Comparison of ENCODE assay signal across 11 cellular contexts in the genomic region with DNA sequence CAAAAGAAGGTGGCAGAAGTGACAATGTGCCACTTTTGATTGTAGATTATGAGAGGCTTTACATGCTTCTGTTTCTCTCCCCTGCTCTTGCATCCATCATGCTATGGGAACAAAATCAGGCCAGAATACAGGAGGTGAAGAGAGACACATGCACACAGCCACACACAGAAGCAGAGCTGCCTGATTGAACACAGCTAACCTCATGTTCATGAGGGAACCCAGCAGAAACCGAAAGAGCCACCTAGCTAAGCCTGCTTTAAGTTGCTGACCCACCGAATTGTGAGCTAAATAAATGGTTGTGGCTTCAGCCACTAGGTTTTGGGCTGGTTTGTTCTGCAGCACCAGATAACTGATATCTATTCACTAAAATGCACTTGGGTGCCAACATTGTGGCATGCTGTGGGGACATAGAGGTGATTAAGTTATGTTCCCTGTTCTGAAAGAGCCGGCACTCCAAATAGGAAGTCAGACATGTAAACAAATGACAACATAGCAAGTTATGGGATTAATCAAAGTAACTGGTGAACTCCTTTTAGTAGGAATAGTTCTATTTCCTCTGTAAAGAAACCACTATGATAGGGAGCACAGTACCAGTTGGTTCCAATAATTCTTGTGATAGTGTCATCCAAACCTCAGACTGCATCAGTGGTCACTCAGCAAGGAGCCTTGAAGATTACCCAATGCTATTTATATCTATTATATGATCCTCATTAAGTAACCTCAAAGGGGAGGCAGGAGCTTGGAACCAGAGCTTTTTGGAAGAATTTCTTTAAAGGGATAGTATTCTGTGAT.
DNase-seq lines count a peak whose midpoint lies in the region; ATAC-seq lines count a peak whose summit lies in the region.
"Had no signal": no experiment of that assay in that cellular context is flagged by ENCODE, and none has a peak within 500 bp of the region (broad histone marks: within the 10 kb centered on the region; RNA-seq: fewer than 3 reads in every experiment).

No MANE protein-coding gene starts in this region.

- in situ Hi-C loops in GM23248 (cut with MboI) = no loop called here

- no peak overlapping the region for H3K4me3 ChIP-seq in GM23248

- H3K36me3 ChIP-seq in GM23248 (ENCODE audit: low read depth) = no peaks in the 10 kb centered on the region

- H3K27me3 ChIP-seq in GM23248 (replicated peaks; ENCODE audit: insufficient read depth) = no peaks in the 10 kb centered on the region

- H3F3A ChIP-seq in GM23248 (ENCODE audit: insufficient read depth) = peaks cover 50% of the 10 kb centered on the region

- no peak overlapping the region for H3K27ac ChIP-seq in GM23248

- H3K4me2 ChIP-seq in GM23248 (ENCODE audit: unreplicated experiment) = peak overlapping the region; percentile 41

- 27 to 28% methylated on average over 3 of the region's 3 CpGs for WGBS in GM23248 (ENCODE audit: low coverage in 1 of 2, low lambda C conversion rate in 2 of 2, missing lambda C conversion rate in 2 of 2), 2 experiments

- H3K9me3 ChIP-seq in GM23248 (ENCODE audit: low read depth) = no peaks in the 10 kb centered on the region

- no peaks in the 10 kb centered on the region; the same call in 1 of the 2 replicates for H3K9me2 ChIP-seq in GM23248 (ENCODE audit: insufficient read depth)

- no peak overlapping the region for H2AFZ ChIP-seq in GM23248

- H3K4me1 ChIP-seq in GM23248 (ENCODE audit: insufficient read depth) = peaks cover 57% of the 10 kb centered on the region

- H3K79me2 ChIP-seq in GM23248 (ENCODE audit: insufficient read depth) = no peaks in the 10 kb centered on the region

- H4K20me1 ChIP-seq in GM23248 (ENCODE audit: insufficient read depth) = no peaks in the 10 kb centered on the region

- peak; percentile 63 for DNase-seq in GM23248
- peak; percentile 74 for DNase-seq in kidney glomerular epithelial cell (lab: John Stamatoyannopoulos, UW)
- no peak for DNase-seq in stimulated activated naive CD4-positive, alpha-beta T cell (lab: John Stamatoyannopoulos, UW)
- DNase-seq in NCI-H1436 treated with DMSO at 0.1 percent for 48 hours (lab: John Stamatoyannopoulos, UW) = no peak
- no peak for DNase-seq in NCI-H2081 (lab: John Stamatoyannopoulos, UW)
- DNase-seq: activated CD8-positive, alpha-beta memory T cell treated with anti-CD3 and anti-CD28 coated beads, Interleukin-2, amount 50 U/mL, for 48 hours; DMS79; NCI-H2171 treated with DMSO at 0.1 percent for 48 hours had no signal

- peak; percentile 54 for ATAC-seq in GM18499 (IDR thresholded peaks at IDR 0.05; ENCODE audit: insufficient read depth, unreplicated experiment)
- peak; percentile 59 for ATAC-seq in HG03571 (IDR thresholded peaks at IDR 0.05; ENCODE audit: unreplicated experiment)
- no peak for ATAC-seq in esophagus mucosa

- no peak overlapping the region for H3K9ac ChIP-seq in GM23248

Comparison
In these comparisons a context has a peak if more than half of its experiments do, and no peak if none do; other contexts are left out.
1. DNase-seq: peak in GM23248 (single experiment) and kidney glomerular epithelial cell (single experiment); none in stimulated activated naive CD4-positive, alpha-beta T cell (0 of 6), NCI-H1436 treated with DMSO at 0.1 percent for 48 hours (single experiment) and NCI-H2081 (0 of 2).